Comparison of ENCODE assay signal across 8 cellular contexts in genomic region chr1:114511048-114511785, GRCh38. TPM values are rescaled to one million over a fixed set of nuclear protein-coding genes. Genes with fewer than 3 reads are reported as not detected.
DNase-seq lines count a peak whose midpoint lies in the region; ATAC-seq, FAIRE-seq and TF ChIP-seq lines count a peak whose summit lies in the region.

Gene TRIM33, minus strand, starts transcription at chr1:114511203. Its CDS starts 127 bp downstream, at chr1:114511076.

- H3K27me3 Mint-ChIP-seq in activated T-helper 1 cell treated with anti-CD3 and anti-CD28 coated beads, Interleukin-12 subunit alpha, Interleukin-12 subunit beta, Interleukin-2, Interleukin-4 antibody, amounts not matched to agents 30 ng/mL and 10 ng/mL and 1 ng/mL, durations not matched to agents 14 hours and 24 hours and 36 hours (ENCODE audit: insufficient read depth), result peaks cover 1% of the 10 kb centered on the region
- H3K27me3 Mint-ChIP-seq in naive B cell, result no peaks in the 10 kb centered on the region

- H3K36me3 Mint-ChIP-seq in activated T-helper 1 cell treated with anti-CD3 and anti-CD28 coated beads, Interleukin-12 subunit alpha, Interleukin-12 subunit beta, Interleukin-2, Interleukin-4 antibody, amounts not matched to agents 30 ng/mL and 10 ng/mL and 1 ng/mL, durations not matched to agents 14 hours and 24 hours and 36 hours (ENCODE audit: low read depth), result peaks cover 19% of the 10 kb centered on the region
- peaks cover 0 to 7% of the 10 kb centered on the region in 2 donors for H3K36me3 Mint-ChIP-seq in naive B cell
- peaks cover 33% of the 10 kb centered on the region for H3K36me3 Mint-ChIP-seq in stimulated activated effector memory CD8-positive, alpha-beta T cell treated with anti-CD3 and anti-CD28 coated beads, Interleukin-12 subunit alpha, Interleukin-12 subunit beta, amount 100 ng/mL, for 72 hours

- intact Hi-C loops in activated T-helper 1 cell treated with anti-CD3 and anti-CD28 coated beads, Interleukin-12 subunit alpha, Interleukin-12 subunit beta, Interleukin-2, Interleukin-4 antibody, amounts not matched to agents 30 ng/mL and 10 ng/mL and 1 ng/mL, durations not matched to agents 14 hours and 24 hours and 36 hours (cut with micrococcal nuclease), result loop anchor here (1.0 to 10.0 kb wide), 14 partner anchors 42 to 1861 kb away; partner anchors contain the start of genes AP4B1, ATP1A1, BCAS2 and CSDE1

- TF ChIP-seq CTCF in DND-41 (IDR thresholded peaks at IDR 0.05; ENCODE audit: borderline replicate concordance, extremely low read depth, low read length, poor library complexity, severe bottlenecking), result no peak

- H3K27me3 ChIP-seq in DND-41 (ENCODE audit: insufficient read depth, low read length, poor library complexity), result no peaks in the 10 kb centered on the region

- peak within 1 kb of the TSS; percentile 98 for H3K9ac ChIP-seq in DND-41 (ENCODE audit: low read depth, low read length)

- peaks cover 45% of the 10 kb centered on the region for H3K4me1 Mint-ChIP-seq in activated T-helper 1 cell treated with anti-CD3 and anti-CD28 coated beads, Interleukin-12 subunit alpha, Interleukin-12 subunit beta, Interleukin-2, Interleukin-4 antibody, amounts not matched to agents 30 ng/mL and 10 ng/mL and 1 ng/mL, durations not matched to agents 14 hours and 24 hours and 36 hours (ENCODE audit: low read depth)
- H3K4me1 Mint-ChIP-seq in naive B cell, result peaks cover 50 to 56% (median 53%) of the 10 kb centered on the region in 3 donors
- H3K4me1 Mint-ChIP-seq in stimulated activated effector memory CD8-positive, alpha-beta T cell treated with anti-CD3 and anti-CD28 coated beads, Interleukin-12 subunit alpha, Interleukin-12 subunit beta, amount 100 ng/mL, for 72 hours, result peaks cover 51% of the 10 kb centered on the region

- peak within 1 kb of the TSS; percentile 98 for H3K27ac Mint-ChIP-seq in activated T-helper 1 cell treated with anti-CD3 and anti-CD28 coated beads, Interleukin-12 subunit alpha, Interleukin-12 subunit beta, Interleukin-2, Interleukin-4 antibody, amounts not matched to agents 30 ng/mL and 10 ng/mL and 1 ng/mL, durations not matched to agents 14 hours and 24 hours and 36 hours
- peak within 1 kb of the TSS; percentile 99 to 100 (median 100) for H3K27ac Mint-ChIP-seq in naive B cell
- H3K27ac Mint-ChIP-seq in stimulated activated effector memory CD8-positive, alpha-beta T cell treated with anti-CD3 and anti-CD28 coated beads, Interleukin-12 subunit alpha, Interleukin-12 subunit beta, amount 100 ng/mL, for 72 hours, result peak within 1 kb of the TSS; percentile 99

- H3K79me2 ChIP-seq in DND-41 (ENCODE audit: insufficient read depth, low read length), result peaks cover 59% of the 10 kb centered on the region

- peaks cover 41% of the 10 kb centered on the region for H4K20me1 ChIP-seq in DND-41 (ENCODE audit: insufficient read depth, low read length)

- H3K36me3 ChIP-seq in DND-41 (ENCODE audit: insufficient read depth, low read length) (peaks cover 21% of the 10 kb centered on the region), KOPT-K1 (ENCODE audit: insufficient read depth, low read length) (peaks cover 24% of the 10 kb centered on the region)

- H3K9me3 ChIP-seq in DND-41 (ENCODE audit: insufficient read depth, low read length, severe bottlenecking) (no peaks in the 10 kb centered on the region), KOPT-K1 (ENCODE audit: insufficient read depth, low read length, poor library complexity, severe bottlenecking) (no peaks in the 10 kb centered on the region)

- ATAC-seq in DND-41 (ENCODE audit: insufficient read depth, low read depth), result peak; percentile 73
- peak; percentile 77 for ATAC-seq in GM21825 (IDR thresholded peaks at IDR 0.05; ENCODE audit: unreplicated experiment)
- ATAC-seq in naive B cell (ENCODE audit: low read depth in 2 of 2), result peak; percentile 71 to 77
- ATAC-seq in stimulated activated effector memory CD8-positive, alpha-beta T cell treated with anti-CD3 and anti-CD28 coated beads, Interleukin-12 subunit alpha, Interleukin-12 subunit beta, amount 100 ng/mL, for 72 hours, result peak; percentile 87

- H3K4me3 Mint-ChIP-seq in activated T-helper 1 cell treated with anti-CD3 and anti-CD28 coated beads, Interleukin-12 subunit alpha, Interleukin-12 subunit beta, Interleukin-2, Interleukin-4 antibody, amounts not matched to agents 30 ng/mL and 10 ng/mL and 1 ng/mL, durations not matched to agents 14 hours and 24 hours and 36 hours, result peak within 1 kb of the TSS; percentile 93
- H3K4me3 Mint-ChIP-seq in naive B cell, result peak within 1 kb of the TSS; percentile 79 to 100 (median 98)
- peak within 1 kb of the TSS; percentile 85 for H3K4me3 Mint-ChIP-seq in stimulated activated effector memory CD8-positive, alpha-beta T cell treated with anti-CD3 and anti-CD28 coated beads, Interleukin-12 subunit alpha, Interleukin-12 subunit beta, amount 100 ng/mL, for 72 hours

- H3K9me3 Mint-ChIP-seq in activated T-helper 1 cell treated with anti-CD3 and anti-CD28 coated beads, Interleukin-12 subunit alpha, Interleukin-12 subunit beta, Interleukin-2, Interleukin-4 antibody, amounts not matched to agents 30 ng/mL and 10 ng/mL and 1 ng/mL, durations not matched to agents 14 hours and 24 hours and 36 hours, result no peaks in the 10 kb centered on the region
- H3K9me3 Mint-ChIP-seq in naive B cell, result no peaks in the 10 kb centered on the region
- H3K9me3 Mint-ChIP-seq in stimulated activated effector memory CD8-positive, alpha-beta T cell treated with anti-CD3 and anti-CD28 coated beads, Interleukin-12 subunit alpha, Interleukin-12 subunit beta, amount 100 ng/mL, for 72 hours, result no peaks in the 10 kb centered on the region

- peak within 1 kb of the TSS; percentile 95 to 99 for H3K4me3 ChIP-seq in DND-41 (ENCODE audit: low read depth in 1 of 2, low read length in 2 of 2)

- H3K4me1 ChIP-seq in DND-41 (ENCODE audit: insufficient read depth, low read length), result peaks cover 47% of the 10 kb centered on the region

- no peak for FAIRE-seq in RCC 7860 (lab: Jason Lieb, UNC)

- peak within 1 kb of the TSS; percentile 97 for H2AFZ ChIP-seq in DND-41 (ENCODE audit: low read depth, low read length)

- H3K27ac ChIP-seq in DND-41 (ENCODE audit: low read length) (peak within 1 kb of the TSS; percentile 99), KOPT-K1 (ENCODE audit: low read depth, low read length, poor library complexity, severe bottlenecking) (peak within 1 kb of the TSS; percentile 95)

- peak within 1 kb of the TSS; percentile 95 for H3K4me2 ChIP-seq in DND-41 (ENCODE audit: insufficient read depth, low read length)

- peak; percentile 93 for DNase-seq in DND-41
- peak; percentile 75 for DNase-seq in RCC 7860 (ENCODE audit: low spot score)
- DNase-seq in activated T-helper 1 cell treated with anti-CD3 and anti-CD28 coated beads, Interleukin-12 subunit alpha, Interleukin-12 subunit beta, Interleukin-2, Interleukin-4 antibody, amounts not matched to agents 30 ng/mL and 10 ng/mL and 1 ng/mL, durations not matched to agents 14 hours and 24 hours and 36 hours (ENCODE audit: low spot score), result peak; percentile 92
- peak; percentile 93 for DNase-seq in fibroblast of gingiva (ENCODE audit: low read depth)
- DNase-seq in naive B cell, result peak; percentile 95
- peak; percentile 87 to 94 for DNase-seq in stimulated activated effector memory CD8-positive, alpha-beta T cell treated with anti-CD3 and anti-CD28 coated beads, Interleukin-12 subunit alpha, Interleukin-12 subunit beta, amount 100 ng/mL, for 72 hours (ENCODE audit: low spot score in 2 of 2)

RNA-seq across cellular contexts. Expression of gene TRIM33, which starts in this region (rescaled TPM):
- 39.2 and 41.7 TPM in 2 replicates for total RNA-seq in activated T-helper 1 cell treated with anti-CD3 and anti-CD28 coated beads, Interleukin-12 subunit alpha, Interleukin-12 subunit beta, Interleukin-2, Interleukin-4 antibody, amounts not matched to agents 30 ng/mL and 10 ng/mL and 1 ng/mL, durations not matched to agents 14 hours and 24 hours and 36 hours
- polyA plus RNA-seq in naive B cell (ENCODE audit: low read depth in 6 of 6), result 10 to 100 TPM; 35.8 to 52.9 (median 46.6) TPM

Comparison
In these comparisons a context has a peak if more than half of its experiments do, and no peak if none do; other contexts are left out.
1. Peak in every context shown above with its lines: DNase-seq, ATAC-seq, H3K4me3 ChIP-seq and H3K27ac ChIP-seq.